ENCODE assay signal across 17 cellular contexts in the genomic region with DNA sequence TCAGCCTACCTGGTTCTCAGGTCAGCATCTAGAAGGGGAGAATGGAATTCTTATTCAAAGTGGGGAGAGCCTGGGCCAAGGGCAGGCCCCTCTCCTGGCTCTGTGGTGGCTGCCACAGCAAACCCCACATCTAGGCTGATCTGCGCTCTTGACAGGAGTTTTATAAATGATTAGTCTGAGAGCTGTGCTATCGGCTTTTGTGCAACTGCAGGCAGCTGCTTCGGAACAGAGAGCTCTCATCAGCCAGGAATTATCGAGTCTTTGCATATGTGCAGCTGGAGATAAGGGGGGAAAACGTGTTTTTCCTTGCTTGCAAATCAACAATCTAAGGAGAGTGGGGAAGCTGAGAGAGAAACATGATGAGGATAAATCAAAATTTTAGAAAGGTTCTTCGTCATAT.
DNase-seq lines count a peak whose midpoint lies in the region; TF ChIP-seq lines count a peak whose summit lies in the region.
"Had no signal": no experiment of that assay in that cellular context is flagged by ENCODE, and none has a peak within 500 bp of the region (broad histone marks: within the 10 kb centered on the region; RNA-seq: fewer than 3 reads in every experiment).

No MANE protein-coding gene starts in this region.

- no peaks in the 10 kb centered on the region for H3K36me3 ChIP-seq in adipocyte (ENCODE audit: control insufficient read depth, insufficient read depth, low read length, severe bottlenecking)

- no peak overlapping the region for H4K8ac ChIP-seq in H9 (replicated peaks; ENCODE audit: insufficient read length, low read depth, low read length)

- H3K23me2 ChIP-seq in H9 (ENCODE audit: insufficient read length, low read depth, low read length, poor library complexity, severe bottlenecking) = no peaks in the 10 kb centered on the region

- no peaks in the 10 kb centered on the region for H3K9me3 Mint-ChIP-seq in H9
- H3K9me3 Mint-ChIP-seq: memory B cell had no signal

- H4K91ac ChIP-seq in H9 (ENCODE audit: insufficient read length, low read depth, low read length) = no peak overlapping the region

- no peak overlapping the region for H2AFZ ChIP-seq in H9 (ENCODE audit: low read length)

- H4K5ac ChIP-seq in H9 (ENCODE audit: insufficient read length, low read depth, low read length) = no peak overlapping the region

- H3K56ac ChIP-seq in H9 (ENCODE audit: insufficient read length, low read depth, low read length) = no peak overlapping the region

- TF ChIP-seq CTCF in AG04450 (IDR thresholded peaks at IDR 0.05; ENCODE audit: low read depth, low read length) (no peak), H9 (conservative IDR thresholded peaks at IDR 0.05) (no peak)

- H3K4ac ChIP-seq in H9 (ENCODE audit: low read depth, low read length) = no peak overlapping the region

- H3K4me1 Mint-ChIP-seq in H9 = peaks cover 6 to 18% of the 10 kb centered on the region in 2 experiments
- H3K4me1 Mint-ChIP-seq: memory B cell had no signal

- POLR2A ChIA-PET in AG04450 (lab: Yijun Ruan, JAX) = interaction anchor here (0.6 kb wide), 1 partner anchor 232 kb away, joined by 3 read pairs; no protein-coding TSS in a partner anchor

- no peaks in the 10 kb centered on the region for H3K27me3 Mint-ChIP-seq in H9 (ENCODE audit: low read depth)
- H3K27me3 Mint-ChIP-seq: memory B cell had no signal

- no peak overlapping the region for H3K23ac ChIP-seq in H9 (ENCODE audit: insufficient read length, low read depth, low read length)

- H3K4me3 ChIP-seq in AG04450 (ENCODE audit: low read depth, low read length) (peak overlapping the region; percentile 25; the same call in 1 of the 2 replicates), adipocyte (ENCODE audit: low read length) (peak overlapping the region; percentile 65)

- H3K9me3 ChIP-seq in AG04450 (ENCODE audit: control insufficient read depth, insufficient read depth, low read length) (no peaks in the 10 kb centered on the region), H9 (ENCODE audit: control insufficient read depth, low read depth, low read length) (no peaks in the 10 kb centered on the region), adipocyte (ENCODE audit: control insufficient read depth, low read length) (no peaks in the 10 kb centered on the region)

- H2BK15ac ChIP-seq in H9 (ENCODE audit: low read depth, low read length) = no peak overlapping the region

- no peak overlapping the region for H3K4me3 Mint-ChIP-seq in H9
- H3K4me3 Mint-ChIP-seq: immature natural killer cell, memory B cell had no signal

- DNase-seq in AG04450 (ENCODE audit: low read depth, low spot score) (no peak), H9 (no peak), adipocyte (ENCODE audit: low read depth) (no peak), left kidney (ENCODE audit: low read depth, low spot score) (peak; percentile 41), NCI-H1436 (lab: John Stamatoyannopoulos, UW) (no peak), NCI-H2171 treated with DMSO at 0.1 percent for 48 hours (lab: John Stamatoyannopoulos, UW) (no peak), NCI-H1105 treated with DMSO at 0.1 percent for 48 hours (lab: John Stamatoyannopoulos, UW) (no peak), HCEC 1CT (no peak)
- DNase-seq: activated CD8-positive, alpha-beta memory T cell treated with anti-CD3 and anti-CD28 coated beads for 24 hours; foreskin melanocyte; immature natural killer cell; NCI-H187; NCI-H69; nucleus accumbens; small intestine; T-helper 9 cell had no signal

- peak overlapping the region in 2 of 3 experiments; percentile 17 to 57; a peak in 2 of 7 replicates for H3K27ac Mint-ChIP-seq in H9
- H3K27ac Mint-ChIP-seq: immature natural killer cell, memory B cell had no signal

- H2BK20ac ChIP-seq in H9 (ENCODE audit: low read depth, low read length, poor library complexity, severe bottlenecking) = no peak overlapping the region

- CTCF ChIA-PET in AG04450 (lab: Charles Lee) = interaction anchor here (0.5 to 1.0 kb wide), 2 partner anchors 75 to 172 kb away, joined by 3 read pairs; no protein-coding TSS in a partner anchor

- H2AK5ac ChIP-seq in H9 (ENCODE audit: insufficient read length, low read length) = no peak overlapping the region

- H3K79me1 ChIP-seq in H9 (ENCODE audit: insufficient read depth, low read depth, low read length, poor library complexity, severe bottlenecking) = no peaks in the 10 kb centered on the region

- H3K36me3 Mint-ChIP-seq in H9 (ENCODE audit: insufficient read depth in 1 of 3, low read depth in 3 of 3) = no peaks in the 10 kb centered on the region
- H3K36me3 Mint-ChIP-seq: immature natural killer cell, memory B cell had no signal

- H3K27ac ChIP-seq in AG04450 (ENCODE audit: low read depth, low read length) (no peak overlapping the region), H9 (ENCODE audit: insufficient read length, low read depth, low read length) (no peak overlapping the region)

- no peak overlapping the region for H2BK12ac ChIP-seq in H9 (ENCODE audit: insufficient read length, low read depth, low read length)

- WGBS in H9 (ENCODE audit: extremely low coverage, insufficient read length, low lambda C conversion rate) = 100% methylated on average over 1 of the region's 6 CpGs

- H3K14ac ChIP-seq in H9 (ENCODE audit: insufficient read depth, low read length) = no peak overlapping the region

- H2BK5ac ChIP-seq in H9 (ENCODE audit: insufficient read length, low read length) = no peak overlapping the region

- H4K20me1 ChIP-seq in H9 (ENCODE audit: control insufficient read depth, insufficient read depth, insufficient read length) = no peaks in the 10 kb centered on the region

- H2BK120ac ChIP-seq in H9 (ENCODE audit: low read depth, low read length, poor library complexity, severe bottlenecking) = no peak overlapping the region

- H3K18ac ChIP-seq in H9 (ENCODE audit: insufficient read length, low read depth, low read length) = no peak overlapping the region

- H3K27me3 ChIP-seq in AG04450 (ENCODE audit: control insufficient read depth, insufficient read depth, low read length) (no peaks in the 10 kb centered on the region), H9 (ENCODE audit: insufficient read depth, low read length) (no peaks in the 10 kb centered on the region), adipocyte (replicated peaks; ENCODE audit: control insufficient read depth, insufficient read depth, low read length) (no peaks in the 10 kb centered on the region)

- no peak overlapping the region for H3T11ph ChIP-seq in H9 (ENCODE audit: low read length)

- no peaks in the 10 kb centered on the region for H3K79me2 ChIP-seq in H9 (ENCODE audit: insufficient read depth, low read length)

- H3K9ac ChIP-seq in H9 (ENCODE audit: extremely low read depth, insufficient read length, low read length) (no peak overlapping the region), adipocyte (ENCODE audit: low read length) (peak overlapping the region; percentile 61)

- H3K4me2 ChIP-seq in H9 (ENCODE audit: insufficient read depth, insufficient read length, low read length) = no peak overlapping the region

- no peaks in the 10 kb centered on the region for H3K4me1 ChIP-seq in H9 (ENCODE audit: insufficient read depth, low read length)
- peaks cover 19% of the 10 kb centered on the region for H3K4me1 ChIP-seq in adipocyte (ENCODE audit: control insufficient read depth, insufficient read depth, low read length)
